Comparison of ENCODE assay signal across 1 cellular context in the genomic region with DNA sequence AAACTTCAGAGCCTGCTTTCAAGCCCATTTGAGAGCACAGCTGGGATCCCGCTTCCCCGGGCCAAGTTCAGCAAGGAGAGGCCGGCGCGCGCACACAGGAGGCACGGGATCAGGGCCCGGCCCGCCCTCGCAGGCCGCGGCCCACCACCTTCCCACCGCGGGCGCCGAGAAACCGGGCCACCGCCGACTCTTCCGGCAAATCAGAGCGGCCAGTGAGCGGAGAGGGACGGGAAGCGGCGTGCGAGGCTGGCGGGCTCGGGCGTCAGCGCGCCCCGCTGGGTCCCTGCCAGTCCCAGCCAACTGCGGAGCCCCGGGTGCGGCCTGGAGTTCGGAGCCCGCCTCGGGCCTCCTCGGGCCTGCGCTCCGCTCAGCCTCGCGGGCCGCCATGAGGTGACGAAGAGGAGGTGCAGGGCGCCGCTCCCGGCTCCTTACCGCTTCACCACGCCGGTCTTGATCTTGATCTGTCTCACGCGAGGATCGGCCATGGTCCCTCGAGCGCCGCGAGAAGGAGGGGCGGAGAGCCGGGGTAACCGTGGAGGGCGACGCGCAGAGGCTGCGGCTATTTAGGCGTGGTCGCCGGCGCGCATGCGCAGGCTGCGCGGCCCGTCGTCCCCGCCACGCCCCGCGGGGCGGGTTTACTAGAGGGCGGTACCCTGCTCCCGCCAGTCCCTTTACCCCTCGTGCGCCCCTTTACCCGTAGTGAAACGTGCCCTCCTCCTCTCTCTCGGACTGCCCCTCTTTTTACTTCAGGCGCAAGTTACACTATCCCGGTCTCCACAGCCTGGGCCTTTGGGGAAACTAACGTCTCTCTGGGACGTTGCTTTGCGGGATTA.
TF ChIP-seq lines count a peak whose summit lies in the region.

A gene with protein sequence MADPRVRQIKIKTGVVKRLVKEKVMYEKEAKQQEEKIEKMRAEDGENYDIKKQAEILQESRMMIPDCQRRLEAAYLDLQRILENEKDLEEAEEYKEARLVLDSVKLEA (minus strand): TSS at position 567 of the 833 bp plus-strand sequence. CDS start 82 bp downstream, at position 485.

TF ChIP-seq in K562, 482 proteins besides CTCF, POLR2A, EP300 and RAD21 (continued from another document and continues in another):
- TF ChIP-seq, protein P1, sequence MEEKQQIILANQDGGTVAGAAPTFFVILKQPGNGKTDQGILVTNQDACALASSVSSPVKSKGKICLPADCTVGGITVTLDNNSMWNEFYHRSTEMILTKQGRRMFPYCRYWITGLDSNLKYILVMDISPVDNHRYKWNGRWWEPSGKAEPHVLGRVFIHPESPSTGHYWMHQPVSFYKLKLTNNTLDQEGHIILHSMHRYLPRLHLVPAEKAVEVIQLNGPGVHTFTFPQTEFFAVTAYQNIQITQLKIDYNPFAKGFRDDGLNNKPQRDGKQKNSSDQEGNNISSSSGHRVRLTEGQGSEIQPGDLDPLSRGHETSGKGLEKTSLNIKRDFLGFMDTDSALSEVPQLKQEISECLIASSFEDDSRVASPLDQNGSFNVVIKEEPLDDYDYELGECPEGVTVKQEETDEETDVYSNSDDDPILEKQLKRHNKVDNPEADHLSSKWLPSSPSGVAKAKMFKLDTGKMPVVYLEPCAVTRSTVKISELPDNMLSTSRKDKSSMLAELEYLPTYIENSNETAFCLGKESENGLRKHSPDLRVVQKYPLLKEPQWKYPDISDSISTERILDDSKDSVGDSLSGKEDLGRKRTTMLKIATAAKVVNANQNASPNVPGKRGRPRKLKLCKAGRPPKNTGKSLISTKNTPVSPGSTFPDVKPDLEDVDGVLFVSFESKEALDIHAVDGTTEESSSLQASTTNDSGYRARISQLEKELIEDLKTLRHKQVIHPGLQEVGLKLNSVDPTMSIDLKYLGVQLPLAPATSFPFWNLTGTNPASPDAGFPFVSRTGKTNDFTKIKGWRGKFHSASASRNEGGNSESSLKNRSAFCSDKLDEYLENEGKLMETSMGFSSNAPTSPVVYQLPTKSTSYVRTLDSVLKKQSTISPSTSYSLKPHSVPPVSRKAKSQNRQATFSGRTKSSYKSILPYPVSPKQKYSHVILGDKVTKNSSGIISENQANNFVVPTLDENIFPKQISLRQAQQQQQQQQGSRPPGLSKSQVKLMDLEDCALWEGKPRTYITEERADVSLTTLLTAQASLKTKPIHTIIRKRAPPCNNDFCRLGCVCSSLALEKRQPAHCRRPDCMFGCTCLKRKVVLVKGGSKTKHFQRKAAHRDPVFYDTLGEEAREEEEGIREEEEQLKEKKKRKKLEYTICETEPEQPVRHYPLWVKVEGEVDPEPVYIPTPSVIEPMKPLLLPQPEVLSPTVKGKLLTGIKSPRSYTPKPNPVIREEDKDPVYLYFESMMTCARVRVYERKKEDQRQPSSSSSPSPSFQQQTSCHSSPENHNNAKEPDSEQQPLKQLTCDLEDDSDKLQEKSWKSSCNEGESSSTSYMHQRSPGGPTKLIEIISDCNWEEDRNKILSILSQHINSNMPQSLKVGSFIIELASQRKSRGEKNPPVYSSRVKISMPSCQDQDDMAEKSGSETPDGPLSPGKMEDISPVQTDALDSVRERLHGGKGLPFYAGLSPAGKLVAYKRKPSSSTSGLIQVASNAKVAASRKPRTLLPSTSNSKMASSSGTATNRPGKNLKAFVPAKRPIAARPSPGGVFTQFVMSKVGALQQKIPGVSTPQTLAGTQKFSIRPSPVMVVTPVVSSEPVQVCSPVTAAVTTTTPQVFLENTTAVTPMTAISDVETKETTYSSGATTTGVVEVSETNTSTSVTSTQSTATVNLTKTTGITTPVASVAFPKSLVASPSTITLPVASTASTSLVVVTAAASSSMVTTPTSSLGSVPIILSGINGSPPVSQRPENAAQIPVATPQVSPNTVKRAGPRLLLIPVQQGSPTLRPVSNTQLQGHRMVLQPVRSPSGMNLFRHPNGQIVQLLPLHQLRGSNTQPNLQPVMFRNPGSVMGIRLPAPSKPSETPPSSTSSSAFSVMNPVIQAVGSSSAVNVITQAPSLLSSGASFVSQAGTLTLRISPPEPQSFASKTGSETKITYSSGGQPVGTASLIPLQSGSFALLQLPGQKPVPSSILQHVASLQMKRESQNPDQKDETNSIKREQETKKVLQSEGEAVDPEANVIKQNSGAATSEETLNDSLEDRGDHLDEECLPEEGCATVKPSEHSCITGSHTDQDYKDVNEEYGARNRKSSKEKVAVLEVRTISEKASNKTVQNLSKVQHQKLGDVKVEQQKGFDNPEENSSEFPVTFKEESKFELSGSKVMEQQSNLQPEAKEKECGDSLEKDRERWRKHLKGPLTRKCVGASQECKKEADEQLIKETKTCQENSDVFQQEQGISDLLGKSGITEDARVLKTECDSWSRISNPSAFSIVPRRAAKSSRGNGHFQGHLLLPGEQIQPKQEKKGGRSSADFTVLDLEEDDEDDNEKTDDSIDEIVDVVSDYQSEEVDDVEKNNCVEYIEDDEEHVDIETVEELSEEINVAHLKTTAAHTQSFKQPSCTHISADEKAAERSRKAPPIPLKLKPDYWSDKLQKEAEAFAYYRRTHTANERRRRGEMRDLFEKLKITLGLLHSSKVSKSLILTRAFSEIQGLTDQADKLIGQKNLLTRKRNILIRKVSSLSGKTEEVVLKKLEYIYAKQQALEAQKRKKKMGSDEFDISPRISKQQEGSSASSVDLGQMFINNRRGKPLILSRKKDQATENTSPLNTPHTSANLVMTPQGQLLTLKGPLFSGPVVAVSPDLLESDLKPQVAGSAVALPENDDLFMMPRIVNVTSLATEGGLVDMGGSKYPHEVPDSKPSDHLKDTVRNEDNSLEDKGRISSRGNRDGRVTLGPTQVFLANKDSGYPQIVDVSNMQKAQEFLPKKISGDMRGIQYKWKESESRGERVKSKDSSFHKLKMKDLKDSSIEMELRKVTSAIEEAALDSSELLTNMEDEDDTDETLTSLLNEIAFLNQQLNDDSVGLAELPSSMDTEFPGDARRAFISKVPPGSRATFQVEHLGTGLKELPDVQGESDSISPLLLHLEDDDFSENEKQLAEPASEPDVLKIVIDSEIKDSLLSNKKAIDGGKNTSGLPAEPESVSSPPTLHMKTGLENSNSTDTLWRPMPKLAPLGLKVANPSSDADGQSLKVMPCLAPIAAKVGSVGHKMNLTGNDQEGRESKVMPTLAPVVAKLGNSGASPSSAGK (IDR thresholded peaks at IDR 0.05), result peak; percentile 89
- TF ChIP-seq YBX1 (IDR thresholded peaks at IDR 0.05) (no peak), TEAD1 (CRISPR knock-in tag; IDR thresholded peaks at IDR 0.05) (peak in 1 of 2 experiments; percentile 78; a peak in 1 of 4 replicates), KAT8 (IDR thresholded peaks at IDR 0.05; ENCODE audit: low read depth) (no peak), KLF1 (tag; IDR thresholded peaks at IDR 0.05) (peak; percentile 59), ZNF696 (CRISPR knock-in tag; conservative IDR thresholded peaks at IDR 0.05) (no peak), ZNF444 (CRISPR knock-in tag; IDR thresholded peaks at IDR 0.05) (no peak), ZNF311 (CRISPR knock-in tag; IDR thresholded peaks at IDR 0.05) (no peak), ESRRB (CRISPR knock-in tag; IDR thresholded peaks at IDR 0.05; ENCODE audit: borderline replicate concordance) (no peak), DNMT1 (IDR thresholded peaks at IDR 0.05) (no peak), L3MBTL2 (IDR thresholded peaks at IDR 0.05) (peak; percentile 98), POU5F1 (IDR thresholded peaks at IDR 0.05; ENCODE audit: borderline replicate concordance, low read depth, low read length, partially characterized antibody) (no peak)
- TF ChIP-seq, protein P2, sequence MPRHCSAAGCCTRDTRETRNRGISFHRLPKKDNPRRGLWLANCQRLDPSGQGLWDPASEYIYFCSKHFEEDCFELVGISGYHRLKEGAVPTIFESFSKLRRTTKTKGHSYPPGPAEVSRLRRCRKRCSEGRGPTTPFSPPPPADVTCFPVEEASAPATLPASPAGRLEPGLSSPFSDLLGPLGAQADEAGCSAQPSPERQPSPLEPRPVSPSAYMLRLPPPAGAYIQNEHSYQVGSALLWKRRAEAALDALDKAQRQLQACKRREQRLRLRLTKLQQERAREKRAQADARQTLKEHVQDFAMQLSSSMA (CRISPR knock-in tag; IDR thresholded peaks at IDR 0.05), result no peak
- TF ChIP-seq, protein P3, sequence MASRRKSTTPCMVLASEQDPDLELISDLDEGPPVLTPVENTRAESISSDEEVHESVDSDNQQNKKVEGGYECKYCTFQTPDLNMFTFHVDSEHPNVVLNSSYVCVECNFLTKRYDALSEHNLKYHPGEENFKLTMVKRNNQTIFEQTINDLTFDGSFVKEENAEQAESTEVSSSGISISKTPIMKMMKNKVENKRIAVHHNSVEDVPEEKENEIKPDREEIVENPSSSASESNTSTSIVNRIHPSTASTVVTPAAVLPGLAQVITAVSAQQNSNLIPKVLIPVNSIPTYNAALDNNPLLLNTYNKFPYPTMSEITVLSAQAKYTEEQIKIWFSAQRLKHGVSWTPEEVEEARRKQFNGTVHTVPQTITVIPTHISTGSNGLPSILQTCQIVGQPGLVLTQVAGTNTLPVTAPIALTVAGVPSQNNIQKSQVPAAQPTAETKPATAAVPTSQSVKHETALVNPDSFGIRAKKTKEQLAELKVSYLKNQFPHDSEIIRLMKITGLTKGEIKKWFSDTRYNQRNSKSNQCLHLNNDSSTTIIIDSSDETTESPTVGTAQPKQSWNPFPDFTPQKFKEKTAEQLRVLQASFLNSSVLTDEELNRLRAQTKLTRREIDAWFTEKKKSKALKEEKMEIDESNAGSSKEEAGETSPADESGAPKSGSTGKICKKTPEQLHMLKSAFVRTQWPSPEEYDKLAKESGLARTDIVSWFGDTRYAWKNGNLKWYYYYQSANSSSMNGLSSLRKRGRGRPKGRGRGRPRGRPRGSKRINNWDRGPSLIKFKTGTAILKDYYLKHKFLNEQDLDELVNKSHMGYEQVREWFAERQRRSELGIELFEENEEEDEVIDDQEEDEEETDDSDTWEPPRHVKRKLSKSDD (conservative IDR thresholded peaks at IDR 0.05; ENCODE audit: low read length), result 0 out of 2 replicates have a peak, but pooled peaks have one; percentile 28
- TF ChIP-seq, protein P4, sequence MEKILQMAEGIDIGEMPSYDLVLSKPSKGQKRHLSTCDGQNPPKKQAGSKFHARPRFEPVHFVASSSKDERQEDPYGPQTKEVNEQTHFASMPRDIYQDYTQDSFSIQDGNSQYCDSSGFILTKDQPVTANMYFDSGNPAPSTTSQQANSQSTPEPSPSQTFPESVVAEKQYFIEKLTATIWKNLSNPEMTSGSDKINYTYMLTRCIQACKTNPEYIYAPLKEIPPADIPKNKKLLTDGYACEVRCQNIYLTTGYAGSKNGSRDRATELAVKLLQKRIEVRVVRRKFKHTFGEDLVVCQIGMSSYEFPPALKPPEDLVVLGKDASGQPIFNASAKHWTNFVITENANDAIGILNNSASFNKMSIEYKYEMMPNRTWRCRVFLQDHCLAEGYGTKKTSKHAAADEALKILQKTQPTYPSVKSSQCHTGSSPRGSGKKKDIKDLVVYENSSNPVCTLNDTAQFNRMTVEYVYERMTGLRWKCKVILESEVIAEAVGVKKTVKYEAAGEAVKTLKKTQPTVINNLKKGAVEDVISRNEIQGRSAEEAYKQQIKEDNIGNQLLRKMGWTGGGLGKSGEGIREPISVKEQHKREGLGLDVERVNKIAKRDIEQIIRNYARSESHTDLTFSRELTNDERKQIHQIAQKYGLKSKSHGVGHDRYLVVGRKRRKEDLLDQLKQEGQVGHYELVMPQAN (IDR thresholded peaks at IDR 0.05; ENCODE audit: borderline replicate concordance), result no peak
- TF ChIP-seq, protein P5, sequence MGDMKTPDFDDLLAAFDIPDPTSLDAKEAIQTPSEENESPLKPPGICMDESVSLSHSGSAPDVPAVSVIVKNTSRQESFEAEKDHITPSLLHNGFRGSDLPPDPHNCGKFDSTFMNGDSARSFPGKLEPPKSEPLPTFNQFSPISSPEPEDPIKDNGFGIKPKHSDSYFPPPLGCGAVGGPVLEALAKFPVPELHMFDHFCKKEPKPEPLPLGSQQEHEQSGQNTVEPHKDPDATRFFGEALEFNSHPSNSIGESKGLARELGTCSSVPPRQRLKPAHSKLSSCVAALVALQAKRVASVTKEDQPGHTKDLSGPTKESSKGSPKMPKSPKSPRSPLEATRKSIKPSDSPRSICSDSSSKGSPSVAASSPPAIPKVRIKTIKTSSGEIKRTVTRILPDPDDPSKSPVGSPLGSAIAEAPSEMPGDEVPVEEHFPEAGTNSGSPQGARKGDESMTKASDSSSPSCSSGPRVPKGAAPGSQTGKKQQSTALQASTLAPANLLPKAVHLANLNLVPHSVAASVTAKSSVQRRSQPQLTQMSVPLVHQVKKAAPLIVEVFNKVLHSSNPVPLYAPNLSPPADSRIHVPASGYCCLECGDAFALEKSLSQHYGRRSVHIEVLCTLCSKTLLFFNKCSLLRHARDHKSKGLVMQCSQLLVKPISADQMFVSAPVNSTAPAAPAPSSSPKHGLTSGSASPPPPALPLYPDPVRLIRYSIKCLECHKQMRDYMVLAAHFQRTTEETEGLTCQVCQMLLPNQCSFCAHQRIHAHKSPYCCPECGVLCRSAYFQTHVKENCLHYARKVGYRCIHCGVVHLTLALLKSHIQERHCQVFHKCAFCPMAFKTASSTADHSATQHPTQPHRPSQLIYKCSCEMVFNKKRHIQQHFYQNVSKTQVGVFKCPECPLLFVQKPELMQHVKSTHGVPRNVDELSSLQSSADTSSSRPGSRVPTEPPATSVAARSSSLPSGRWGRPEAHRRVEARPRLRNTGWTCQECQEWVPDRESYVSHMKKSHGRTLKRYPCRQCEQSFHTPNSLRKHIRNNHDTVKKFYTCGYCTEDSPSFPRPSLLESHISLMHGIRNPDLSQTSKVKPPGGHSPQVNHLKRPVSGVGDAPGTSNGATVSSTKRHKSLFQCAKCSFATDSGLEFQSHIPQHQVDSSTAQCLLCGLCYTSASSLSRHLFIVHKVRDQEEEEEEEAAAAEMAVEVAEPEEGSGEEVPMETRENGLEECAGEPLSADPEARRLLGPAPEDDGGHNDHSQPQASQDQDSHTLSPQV (IDR thresholded peaks at IDR 0.05), result peak; percentile 92
- TF ChIP-seq, protein P6, sequence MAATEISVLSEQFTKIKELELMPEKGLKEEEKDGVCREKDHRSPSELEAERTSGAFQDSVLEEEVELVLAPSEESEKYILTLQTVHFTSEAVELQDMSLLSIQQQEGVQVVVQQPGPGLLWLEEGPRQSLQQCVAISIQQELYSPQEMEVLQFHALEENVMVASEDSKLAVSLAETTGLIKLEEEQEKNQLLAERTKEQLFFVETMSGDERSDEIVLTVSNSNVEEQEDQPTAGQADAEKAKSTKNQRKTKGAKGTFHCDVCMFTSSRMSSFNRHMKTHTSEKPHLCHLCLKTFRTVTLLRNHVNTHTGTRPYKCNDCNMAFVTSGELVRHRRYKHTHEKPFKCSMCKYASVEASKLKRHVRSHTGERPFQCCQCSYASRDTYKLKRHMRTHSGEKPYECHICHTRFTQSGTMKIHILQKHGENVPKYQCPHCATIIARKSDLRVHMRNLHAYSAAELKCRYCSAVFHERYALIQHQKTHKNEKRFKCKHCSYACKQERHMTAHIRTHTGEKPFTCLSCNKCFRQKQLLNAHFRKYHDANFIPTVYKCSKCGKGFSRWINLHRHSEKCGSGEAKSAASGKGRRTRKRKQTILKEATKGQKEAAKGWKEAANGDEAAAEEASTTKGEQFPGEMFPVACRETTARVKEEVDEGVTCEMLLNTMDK (IDR thresholded peaks at IDR 0.05; ENCODE audit: borderline replicate concordance, insufficient read depth, low read depth, low read length, poor library complexity, severe bottlenecking), result no peak
- TF ChIP-seq, protein P7, sequence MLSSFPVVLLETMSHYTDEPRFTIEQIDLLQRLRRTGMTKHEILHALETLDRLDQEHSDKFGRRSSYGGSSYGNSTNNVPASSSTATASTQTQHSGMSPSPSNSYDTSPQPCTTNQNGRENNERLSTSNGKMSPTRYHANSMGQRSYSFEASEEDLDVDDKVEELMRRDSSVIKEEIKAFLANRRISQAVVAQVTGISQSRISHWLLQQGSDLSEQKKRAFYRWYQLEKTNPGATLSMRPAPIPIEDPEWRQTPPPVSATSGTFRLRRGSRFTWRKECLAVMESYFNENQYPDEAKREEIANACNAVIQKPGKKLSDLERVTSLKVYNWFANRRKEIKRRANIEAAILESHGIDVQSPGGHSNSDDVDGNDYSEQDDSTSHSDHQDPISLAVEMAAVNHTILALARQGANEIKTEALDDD (IDR thresholded peaks at IDR 0.05), result no peak; the same call in 1 of the 2 replicates
